In the genomic region with DNA sequence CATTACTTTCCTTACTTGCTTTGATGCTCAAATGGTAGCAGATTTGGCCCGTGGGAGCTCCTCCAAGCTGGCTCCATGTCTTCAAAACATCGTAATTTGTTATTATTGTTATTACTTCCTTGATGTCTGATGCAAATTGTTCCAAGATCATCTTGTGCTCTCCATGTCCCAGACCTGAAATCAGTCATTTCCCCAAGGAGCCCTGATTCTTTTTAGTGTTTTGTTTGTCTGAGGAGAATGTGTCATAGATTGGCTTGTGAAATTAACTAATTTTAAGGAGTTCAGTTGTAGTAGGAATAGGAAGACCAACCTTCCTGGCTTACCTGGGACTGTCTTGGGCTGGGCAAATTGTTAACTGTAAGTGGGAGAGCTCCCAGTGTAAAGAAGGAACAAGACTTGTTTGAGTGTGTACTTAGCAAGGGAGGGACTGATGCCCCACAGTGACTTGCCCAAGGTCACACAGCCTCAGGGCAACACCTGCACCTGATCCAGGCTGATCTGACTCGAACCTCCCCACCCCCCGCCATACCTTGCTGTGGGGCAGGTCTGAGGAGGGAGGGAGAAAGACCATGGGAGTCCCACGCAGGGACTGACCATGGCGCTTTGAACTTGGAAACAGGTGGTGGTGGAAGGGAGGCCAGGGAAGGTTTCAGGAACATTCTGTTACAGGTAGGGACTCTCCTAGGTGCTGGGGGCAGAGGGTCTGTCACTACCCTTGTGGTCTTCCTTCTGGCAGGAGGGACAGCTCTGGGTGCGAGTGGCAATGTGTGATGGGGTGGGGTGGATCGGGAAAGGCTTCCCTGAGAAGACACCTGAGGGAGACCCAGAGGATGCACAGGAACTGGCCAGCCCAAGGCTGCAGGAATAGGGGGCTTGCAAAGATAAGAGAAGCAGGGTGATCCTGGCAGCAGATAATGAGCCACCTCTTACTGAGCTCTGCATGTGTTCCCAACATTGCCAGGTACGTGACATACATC, we compare ENCODE assay signal across 2 cellular contexts.
TF ChIP-seq lines count a peak whose summit lies in the region.

No MANE protein-coding gene starts in this region.

TF ChIP-seq in IMR-90, 13 proteins besides CTCF, POLR2A, EP300 and RAD21:
- TF ChIP-seq SMC3 (IDR thresholded peaks at IDR 0.05; ENCODE audit: low read depth, low read length): no peak
- TF ChIP-seq, protein P1, sequence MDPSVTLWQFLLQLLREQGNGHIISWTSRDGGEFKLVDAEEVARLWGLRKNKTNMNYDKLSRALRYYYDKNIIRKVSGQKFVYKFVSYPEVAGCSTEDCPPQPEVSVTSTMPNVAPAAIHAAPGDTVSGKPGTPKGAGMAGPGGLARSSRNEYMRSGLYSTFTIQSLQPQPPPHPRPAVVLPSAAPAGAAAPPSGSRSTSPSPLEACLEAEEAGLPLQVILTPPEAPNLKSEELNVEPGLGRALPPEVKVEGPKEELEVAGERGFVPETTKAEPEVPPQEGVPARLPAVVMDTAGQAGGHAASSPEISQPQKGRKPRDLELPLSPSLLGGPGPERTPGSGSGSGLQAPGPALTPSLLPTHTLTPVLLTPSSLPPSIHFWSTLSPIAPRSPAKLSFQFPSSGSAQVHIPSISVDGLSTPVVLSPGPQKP (IDR thresholded peaks at IDR 0.05; ENCODE audit: borderline replicate concordance, low read depth, low read length): no peak
- TF ChIP-seq NFE2L2 (IDR thresholded peaks at IDR 0.05; ENCODE audit: low read depth, low read length): no peak
- TF ChIP-seq MAZ (IDR thresholded peaks at IDR 0.05; ENCODE audit: borderline replicate concordance, low read depth, low read length): no peak
TF ChIP-seq in IMR-90: peak in this region for 0.

TF ChIP-seq in H1, 55 proteins besides CTCF, POLR2A, EP300 and RAD21:
- TF ChIP-seq SUZ12 (IDR thresholded peaks at IDR 0.05; ENCODE audit: low read length) (no peak), SP4 (IDR thresholded peaks at IDR 0.05; ENCODE audit: low read length) (no peak), PHF8 (conservative IDR thresholded peaks at IDR 0.05; ENCODE audit: low read depth, low read length) (no peak), GTF2F1 (IDR thresholded peaks at IDR 0.05; ENCODE audit: borderline replicate concordance, low read depth, low read length) (no peak), NRF1 (IDR thresholded peaks at IDR 0.05; ENCODE audit: low read depth, low read length) (no peak), HDAC6 (IDR thresholded peaks at IDR 0.05; ENCODE audit: low read depth, low read length) (no peak), JUND (IDR thresholded peaks at IDR 0.05; ENCODE audit: low read length) (no peak), FOSL1 (IDR thresholded peaks at IDR 0.05; ENCODE audit: insufficient read depth, low read depth, low read length) (no peak), SIN3A (conservative IDR thresholded peaks at IDR 0.05 in 1 of 2, IDR thresholded peaks at IDR 0.05 in 1 of 2; ENCODE audit: low read depth in 1 of 2, low read length in 2 of 2) (no peak)
- TF ChIP-seq, protein P2, sequence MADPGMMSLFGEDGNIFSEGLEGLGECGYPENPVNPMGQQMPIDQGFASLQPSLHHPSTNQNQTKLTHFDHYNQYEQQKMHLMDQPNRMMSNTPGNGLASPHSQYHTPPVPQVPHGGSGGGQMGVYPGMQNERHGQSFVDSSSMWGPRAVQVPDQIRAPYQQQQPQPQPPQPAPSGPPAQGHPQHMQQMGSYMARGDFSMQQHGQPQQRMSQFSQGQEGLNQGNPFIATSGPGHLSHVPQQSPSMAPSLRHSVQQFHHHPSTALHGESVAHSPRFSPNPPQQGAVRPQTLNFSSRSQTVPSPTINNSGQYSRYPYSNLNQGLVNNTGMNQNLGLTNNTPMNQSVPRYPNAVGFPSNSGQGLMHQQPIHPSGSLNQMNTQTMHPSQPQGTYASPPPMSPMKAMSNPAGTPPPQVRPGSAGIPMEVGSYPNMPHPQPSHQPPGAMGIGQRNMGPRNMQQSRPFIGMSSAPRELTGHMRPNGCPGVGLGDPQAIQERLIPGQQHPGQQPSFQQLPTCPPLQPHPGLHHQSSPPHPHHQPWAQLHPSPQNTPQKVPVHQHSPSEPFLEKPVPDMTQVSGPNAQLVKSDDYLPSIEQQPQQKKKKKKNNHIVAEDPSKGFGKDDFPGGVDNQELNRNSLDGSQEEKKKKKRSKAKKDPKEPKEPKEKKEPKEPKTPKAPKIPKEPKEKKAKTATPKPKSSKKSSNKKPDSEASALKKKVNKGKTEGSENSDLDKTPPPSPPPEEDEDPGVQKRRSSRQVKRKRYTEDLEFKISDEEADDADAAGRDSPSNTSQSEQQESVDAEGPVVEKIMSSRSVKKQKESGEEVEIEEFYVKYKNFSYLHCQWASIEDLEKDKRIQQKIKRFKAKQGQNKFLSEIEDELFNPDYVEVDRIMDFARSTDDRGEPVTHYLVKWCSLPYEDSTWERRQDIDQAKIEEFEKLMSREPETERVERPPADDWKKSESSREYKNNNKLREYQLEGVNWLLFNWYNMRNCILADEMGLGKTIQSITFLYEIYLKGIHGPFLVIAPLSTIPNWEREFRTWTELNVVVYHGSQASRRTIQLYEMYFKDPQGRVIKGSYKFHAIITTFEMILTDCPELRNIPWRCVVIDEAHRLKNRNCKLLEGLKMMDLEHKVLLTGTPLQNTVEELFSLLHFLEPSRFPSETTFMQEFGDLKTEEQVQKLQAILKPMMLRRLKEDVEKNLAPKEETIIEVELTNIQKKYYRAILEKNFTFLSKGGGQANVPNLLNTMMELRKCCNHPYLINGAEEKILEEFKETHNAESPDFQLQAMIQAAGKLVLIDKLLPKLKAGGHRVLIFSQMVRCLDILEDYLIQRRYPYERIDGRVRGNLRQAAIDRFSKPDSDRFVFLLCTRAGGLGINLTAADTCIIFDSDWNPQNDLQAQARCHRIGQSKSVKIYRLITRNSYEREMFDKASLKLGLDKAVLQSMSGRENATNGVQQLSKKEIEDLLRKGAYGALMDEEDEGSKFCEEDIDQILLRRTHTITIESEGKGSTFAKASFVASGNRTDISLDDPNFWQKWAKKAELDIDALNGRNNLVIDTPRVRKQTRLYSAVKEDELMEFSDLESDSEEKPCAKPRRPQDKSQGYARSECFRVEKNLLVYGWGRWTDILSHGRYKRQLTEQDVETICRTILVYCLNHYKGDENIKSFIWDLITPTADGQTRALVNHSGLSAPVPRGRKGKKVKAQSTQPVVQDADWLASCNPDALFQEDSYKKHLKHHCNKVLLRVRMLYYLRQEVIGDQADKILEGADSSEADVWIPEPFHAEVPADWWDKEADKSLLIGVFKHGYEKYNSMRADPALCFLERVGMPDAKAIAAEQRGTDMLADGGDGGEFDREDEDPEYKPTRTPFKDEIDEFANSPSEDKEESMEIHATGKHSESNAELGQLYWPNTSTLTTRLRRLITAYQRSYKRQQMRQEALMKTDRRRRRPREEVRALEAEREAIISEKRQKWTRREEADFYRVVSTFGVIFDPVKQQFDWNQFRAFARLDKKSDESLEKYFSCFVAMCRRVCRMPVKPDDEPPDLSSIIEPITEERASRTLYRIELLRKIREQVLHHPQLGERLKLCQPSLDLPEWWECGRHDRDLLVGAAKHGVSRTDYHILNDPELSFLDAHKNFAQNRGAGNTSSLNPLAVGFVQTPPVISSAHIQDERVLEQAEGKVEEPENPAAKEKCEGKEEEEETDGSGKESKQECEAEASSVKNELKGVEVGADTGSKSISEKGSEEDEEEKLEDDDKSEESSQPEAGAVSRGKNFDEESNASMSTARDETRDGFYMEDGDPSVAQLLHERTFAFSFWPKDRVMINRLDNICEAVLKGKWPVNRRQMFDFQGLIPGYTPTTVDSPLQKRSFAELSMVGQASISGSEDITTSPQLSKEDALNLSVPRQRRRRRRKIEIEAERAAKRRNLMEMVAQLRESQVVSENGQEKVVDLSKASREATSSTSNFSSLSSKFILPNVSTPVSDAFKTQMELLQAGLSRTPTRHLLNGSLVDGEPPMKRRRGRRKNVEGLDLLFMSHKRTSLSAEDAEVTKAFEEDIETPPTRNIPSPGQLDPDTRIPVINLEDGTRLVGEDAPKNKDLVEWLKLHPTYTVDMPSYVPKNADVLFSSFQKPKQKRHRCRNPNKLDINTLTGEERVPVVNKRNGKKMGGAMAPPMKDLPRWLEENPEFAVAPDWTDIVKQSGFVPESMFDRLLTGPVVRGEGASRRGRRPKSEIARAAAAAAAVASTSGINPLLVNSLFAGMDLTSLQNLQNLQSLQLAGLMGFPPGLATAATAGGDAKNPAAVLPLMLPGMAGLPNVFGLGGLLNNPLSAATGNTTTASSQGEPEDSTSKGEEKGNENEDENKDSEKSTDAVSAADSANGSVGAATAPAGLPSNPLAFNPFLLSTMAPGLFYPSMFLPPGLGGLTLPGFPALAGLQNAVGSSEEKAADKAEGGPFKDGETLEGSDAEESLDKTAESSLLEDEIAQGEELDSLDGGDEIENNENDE (IDR thresholded peaks at IDR 0.05; ENCODE audit: insufficient replicate concordance, low read length): no peak
